20 cellular contexts compared by ENCODE assay signal in the genomic region with DNA sequence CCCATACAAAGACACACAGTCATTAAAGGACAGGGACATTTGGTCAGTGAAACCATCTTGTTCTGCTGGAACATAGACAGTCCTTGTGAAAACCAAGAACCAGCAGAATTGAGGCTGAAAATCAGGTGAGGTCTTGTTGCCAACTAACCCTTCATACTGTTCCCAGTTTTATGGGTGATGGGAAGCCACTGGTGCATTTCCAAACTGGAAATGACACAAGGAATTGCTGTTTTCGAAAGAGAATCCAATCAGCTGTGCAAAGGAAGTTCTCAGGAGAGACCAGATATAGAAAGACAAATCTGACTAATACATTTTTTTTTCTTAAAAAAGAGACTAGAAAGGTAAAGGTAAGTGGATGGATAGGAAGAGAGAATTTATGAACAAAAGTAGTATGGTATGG.
"Had no signal": no experiment of that assay in that cellular context is flagged by ENCODE, and none has a peak within 500 bp of the region (broad histone marks: within the 10 kb centered on the region; RNA-seq: fewer than 3 reads in every experiment).

No MANE protein-coding gene starts in this region.

- H3K4me1 ChIP-seq: esophagus muscularis mucosa, gastrocnemius medialis, heart right ventricle, spleen, testis, tibial nerve, upper lobe of right lung, vagina had no signal

- H3K9me3 ChIP-seq: esophagus muscularis mucosa, gastrocnemius medialis, heart right ventricle, mucosa of descending colon, right lobe of liver, spleen, testis, tibial nerve, upper lobe of right lung, vagina had no signal

- ATAC-seq: gastrocnemius medialis; heart right ventricle; left lobe of liver; mucosa of descending colon; naive thymus-derived CD8-positive, alpha-beta T cell; right lobe of liver; stimulated activated memory B cell treated with anti-CD40 and anti-IgM and Interleukin-4, amounts not matched to agents 10 μg/mL and 1 μg/mL and 100 μg/mL, for 72 hours; upper lobe of right lung had no signal

- H3K4me3 ChIP-seq: esophagus muscularis mucosa, gastrocnemius medialis, heart right ventricle, mucosa of descending colon, right lobe of liver, spleen, testis, tibial nerve, upper lobe of right lung, vagina had no signal

- DNase-seq: effector memory CD4-positive, alpha-beta T cell; gastrocnemius medialis; heart right ventricle; hypothalamus; mucosa of descending colon; naive thymus-derived CD8-positive, alpha-beta T cell; right lobe of liver; spleen; stimulated activated CD4-positive, alpha-beta T cell treated with anti-CD3 and anti-CD28 coated beads, Interleukin-15, amount 100 ng/mL, for 24 hours; stimulated activated CD4-positive, alpha-beta T cell treated with anti-CD3 and anti-CD28 coated beads, Interleukin-1b, Interleukin-23, amount 100 ng/mL, for 48 hours; stimulated activated CD4-positive, alpha-beta T cell treated with anti-CD3 and anti-CD28 coated beads, Interleukin-4, amount 100 ng/mL, for 24 hours; testis; upper lobe of right lung had no signal

- H3K36me3 ChIP-seq: esophagus muscularis mucosa, gastrocnemius medialis, heart right ventricle, right lobe of liver, spleen, tibial nerve, upper lobe of right lung, vagina had no signal

- H3K27me3 ChIP-seq: esophagus muscularis mucosa, gastrocnemius medialis, heart right ventricle, right lobe of liver, spleen, testis, tibial nerve, upper lobe of right lung, vagina had no signal

- FAIRE-seq: endometrium, keratinocyte had no signal

- H3K27ac ChIP-seq: esophagus muscularis mucosa, gastrocnemius medialis, heart right ventricle, right lobe of liver, spleen, testis, tibial nerve, upper lobe of right lung, vagina had no signal
